21 cellular contexts compared by ENCODE assay signal in the genomic region with DNA sequence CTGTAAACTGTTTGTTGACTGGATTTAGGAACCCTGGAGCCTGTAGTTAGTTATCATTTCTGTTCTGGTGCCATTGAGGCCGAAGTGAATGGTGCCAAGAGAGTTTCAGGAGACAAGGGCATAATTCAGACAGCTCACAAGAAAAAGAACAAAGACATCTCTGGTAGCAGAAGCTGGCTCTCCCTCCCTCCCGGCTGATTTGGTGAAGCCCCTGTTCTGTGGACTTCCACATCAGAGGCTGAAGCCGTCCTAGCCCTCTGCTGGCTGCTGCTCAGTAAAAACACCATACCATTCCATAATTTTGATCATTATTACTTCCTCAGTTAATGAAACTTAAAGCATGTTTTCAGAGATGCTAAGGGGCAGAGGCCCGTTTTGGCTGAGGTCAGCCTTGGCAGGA.
A peak's percentile ranks its signal among the peaks of the same experiment; 100 is the strongest.
DNase-seq lines count a peak whose midpoint lies in the region; ATAC-seq, FAIRE-seq and TF ChIP-seq lines count a peak whose summit lies in the region.
"Had no signal": no experiment of that assay in that cellular context is flagged by ENCODE, and none has a peak within 500 bp of the region (broad histone marks: within the 10 kb centered on the region; RNA-seq: fewer than 3 reads in every experiment).

No MANE protein-coding gene starts in this region.

- H4K8ac ChIP-seq in H1 (ENCODE audit: extremely low read depth, insufficient read depth, low read length) (no peak overlapping the region), mesendoderm (ENCODE audit: low read depth, low read length) (no peak overlapping the region)

- DNase-seq in H1 (ENCODE audit: low read depth in 1 of 2, low spot score in 2 of 2): no peak
- DNase-seq in mesendoderm: peak; percentile 33
- no peak for DNase-seq in tibial nerve (ENCODE audit: low spot score in 2 of 2)
- DNase-seq in vagina (ENCODE audit: extremely low spot score in 2 of 2): no peak
- no peak for DNase-seq in DMS114 treated with DMSO at 0.1 percent for 48 hours (lab: John Stamatoyannopoulos, UW; ENCODE audit: unreplicated experiment)
- DNase-seq: activated CD4-positive, alpha-beta T cell treated with anti-CD3 and anti-CD28 coated beads, Interleukin-2, amount 10 ng/mL, durations not matched to agents 24 days and 14 days; activated CD8-positive, alpha-beta memory T cell treated with anti-CD3 and anti-CD28 coated beads, Interleukin-2, amount 10 ng/mL, durations not matched to agents 7 days and 5 days; effector memory CD4-positive, alpha-beta T cell; NCI-H1694 treated with DMSO at 0.1 percent for 48 hours; NCI-H345; Peyer's patch; SJCRH30; testis had no signal

- no peak for ATAC-seq in HG02588 (IDR thresholded peaks at IDR 0.05; ENCODE audit: unreplicated experiment)
- ATAC-seq: activated CD8-positive, alpha-beta memory T cell treated with anti-CD3 and anti-CD28 coated beads, Interleukin-2, amount 10 ng/mL, durations not matched to agents 7 days and 5 days; activated naive CD4-positive, alpha-beta T cell treated with anti-CD3 and anti-CD28 coated beads, Interleukin-2, amount 50 U/mL, for 72 hours; GM12878; left lobe of liver; natural killer cell treated with Interleukin-12 subunit alpha and Interleukin-12 subunit beta and Interleukin-15 and Interleukin-18, amount 100 ng/mL, for 72 hours had no signal

- intact Hi-C loops in vagina (cut with DNase I): no loop called here

- H2BK5ac ChIP-seq in H1 (ENCODE audit: low read depth, low read length): no peak overlapping the region
- H2BK5ac ChIP-seq in mesendoderm (ENCODE audit: low read length): no peak overlapping the region

- no peak overlapping the region for H3K23ac ChIP-seq in H1 (ENCODE audit: insufficient read length)
- H3K23ac ChIP-seq in mesendoderm (ENCODE audit: low read length): no peak overlapping the region

- H4K91ac ChIP-seq in H1 (replicated peaks; ENCODE audit: insufficient read length, low read length): no peak overlapping the region

- H3K56ac ChIP-seq in H1 (replicated peaks; ENCODE audit: insufficient read length, low read depth, low read length) (no peak overlapping the region), mesendoderm (ENCODE audit: low read length) (no peak overlapping the region)

- H3K23me2 ChIP-seq in H1 (ENCODE audit: low read depth, low read length): no peaks in the 10 kb centered on the region; the same call in 1 of the 2 replicates

- H3K14ac ChIP-seq in H1 (ENCODE audit: insufficient read length): no peak overlapping the region

- peak; percentile 19 to 44; a peak in 2 of 4 replicates for TF ChIP-seq RAD21 in H1 (IDR thresholded peaks at IDR 0.05 in 1 of 2, conservative IDR thresholded peaks at IDR 0.05 in 1 of 2; ENCODE audit: low read depth in 2 of 2, low read length in 2 of 2)

- H3K4ac ChIP-seq in H1 (replicated peaks; ENCODE audit: insufficient read length, low read depth, low read length): no peak overlapping the region
- no peak overlapping the region for H3K4ac ChIP-seq in mesendoderm (ENCODE audit: low read depth, low read length)

- H3K79me1 ChIP-seq in H1 (ENCODE audit: low read depth, low read length) (no peaks in the 10 kb centered on the region), mesendoderm (ENCODE audit: low read length) (no peaks in the 10 kb centered on the region)

- H3K4me2 ChIP-seq in OCI-LY3 (ENCODE audit: low read length): no peak overlapping the region
- H3K4me2 ChIP-seq in H1 (ENCODE audit: insufficient read depth in 1 of 2, low read depth in 2 of 2, low read length in 2 of 2): no peak overlapping the region
- no peak overlapping the region for H3K4me2 ChIP-seq in mesendoderm (ENCODE audit: low read length)

- H3K4me3 ChIP-seq in OCI-LY3 (ENCODE audit: low read length): no peak overlapping the region
- H3K4me3 ChIP-seq in H1 (ENCODE audit: extremely low read depth in 1 of 4, insufficient read depth in 2 of 4, low read depth in 3 of 4, low read length in 4 of 4): no peak overlapping the region
- H3K4me3 ChIP-seq in mesendoderm (ENCODE audit: low read length): no peak overlapping the region
- no peak overlapping the region for H3K4me3 ChIP-seq in tibial nerve
- no peak overlapping the region for H3K4me3 ChIP-seq in vagina
- H3K4me3 ChIP-seq: ascending aorta, GM12878, Peyer's patch, prostate gland, SJCRH30, testis had no signal

- WGBS in H1 (ENCODE audit: extremely low coverage in 1 of 2, insufficient coverage in 1 of 2, insufficient read length in 1 of 2, insufficient replicate concordance in 2 of 2, low coverage in 1 of 2, low lambda C conversion rate in 2 of 2, missing lambda C conversion rate in 1 of 2), 2 experiments: 80% methylated on average over 4 of the region's 4 CpGs; no CpG with 5 or more reads in 1 of the 2 experiments
- no CpG with 5 or more reads among the region's 4 CpGs for WGBS in mesendoderm (ENCODE audit: extremely low coverage, insufficient coverage, low lambda C conversion rate)
- 27% methylated on average over 4 of the region's 4 CpGs for WGBS in tibial nerve, 2 donors

- H3K36me3 ChIP-seq in OCI-LY3 (replicated peaks; ENCODE audit: low read depth, low read length) (no peaks in the 10 kb centered on the region), H1 (ENCODE audit: control insufficient read depth in 2 of 4, insufficient read depth in 4 of 4, low read length in 3 of 4) (no peaks in the 10 kb centered on the region), mesendoderm (ENCODE audit: control insufficient read depth, insufficient read depth, low read length) (no peaks in the 10 kb centered on the region), tibial nerve (no peaks in the 10 kb centered on the region), vagina (no peaks in the 10 kb centered on the region)
- H3K36me3 ChIP-seq: ascending aorta, Peyer's patch, prostate gland, SJCRH30 had no signal

- H2BK12ac ChIP-seq in H1 (ENCODE audit: low read depth, low read length): no peak overlapping the region

- H3K18ac ChIP-seq in H1 (ENCODE audit: extremely low read depth, low read length) (no peak overlapping the region), mesendoderm (ENCODE audit: low read length) (no peak overlapping the region)

- H4K5ac ChIP-seq in H1 (ENCODE audit: insufficient read length, low read depth, low read length) (no peak overlapping the region), mesendoderm (ENCODE audit: low read length) (no peak overlapping the region)

- FAIRE-seq in H1 (lab: Jason Lieb, UNC): no peak
- FAIRE-seq: GM12878 had no signal

- TF ChIP-seq CTCF in OCI-LY3 (IDR thresholded peaks at IDR 0.05; ENCODE audit: low read depth, low read length): peak; percentile 20; the same call in 1 of the 2 replicates
- peak; percentile 21 to 34 (median 27) for TF ChIP-seq CTCF in H1 (IDR thresholded peaks at IDR 0.05; ENCODE audit: control extremely low read depth in 1 of 3, insufficient read depth in 1 of 3, low read depth in 1 of 3, low read length in 3 of 3)
- no peak for TF ChIP-seq CTCF in tibial nerve (IDR thresholded peaks at IDR 0.05)
- no peak for TF ChIP-seq CTCF in vagina (IDR thresholded peaks at IDR 0.05)

- CTCF ChIA-PET in H1 (lab: Charles Lee; ENCODE audit: partially characterized antibody): interaction anchor here (1.0 to 3.4 kb wide), 5 partner anchors 9 to 381 kb away, joined by 3 to 13 read pairs (median 6); no protein-coding TSS in a partner anchor

- H2BK120ac ChIP-seq in H1 (replicated peaks; ENCODE audit: low read depth, low read length): no peak overlapping the region
- no peak overlapping the region for H2BK120ac ChIP-seq in mesendoderm (ENCODE audit: low read depth, low read length)

- H4K20me1 ChIP-seq in OCI-LY3 (ENCODE audit: insufficient read depth, low read length) (no peaks in the 10 kb centered on the region), H1 (replicated peaks in 1 of 2; ENCODE audit: control insufficient read depth in 1 of 2, insufficient read depth in 2 of 2, low read length in 2 of 2) (no peaks in the 10 kb centered on the region)

- H3K27ac ChIP-seq in OCI-LY3 (ENCODE audit: low read length) (no peak overlapping the region), H1 (ENCODE audit: low read depth, low read length) (no peak overlapping the region), mesendoderm (ENCODE audit: low read depth, low read length) (no peak overlapping the region), tibial nerve (no peak overlapping the region), vagina (no peak overlapping the region)
- H3K27ac ChIP-seq: ascending aorta, Peyer's patch, prostate gland, SJCRH30, testis had no signal

- no peak overlapping the region for H2AFZ ChIP-seq in OCI-LY3 (ENCODE audit: low read depth, low read length)
- H2AFZ ChIP-seq in H1 (ENCODE audit: low read length): no peak overlapping the region

- H2BK20ac ChIP-seq in H1 (ENCODE audit: low read length): no peak overlapping the region

- H3K27me3 ChIP-seq in OCI-LY3 (ENCODE audit: low read depth, low read length) (peaks cover 9% of the 10 kb centered on the region; the same call in 1 of the 2 replicates), H1 (replicated peaks in 1 of 4; ENCODE audit: control insufficient read depth in 3 of 4, extremely low read depth in 1 of 4, insufficient read depth in 3 of 4, low read length in 3 of 4) (no peaks in the 10 kb centered on the region), mesendoderm (ENCODE audit: insufficient read depth, low read length, poor library complexity) (no peaks in the 10 kb centered on the region), tibial nerve (no peaks in the 10 kb centered on the region), vagina (no peaks in the 10 kb centered on the region)
- H3K27me3 ChIP-seq: ascending aorta, Peyer's patch, SJCRH30, testis had no signal

- POLR2A ChIA-PET in H1 (lab: Charles Lee; ENCODE audit: partially characterized antibody): no interaction called here

- no peak for TF ChIP-seq EP300 in H1 (IDR thresholded peaks at IDR 0.05; ENCODE audit: borderline replicate concordance in 1 of 2, low read depth in 2 of 2, low read length in 2 of 2)
- no peak for TF ChIP-seq EP300 in tibial nerve (IDR thresholded peaks at IDR 0.05)

- peaks cover 11% of the 10 kb centered on the region; the same call in 1 of the 2 replicates for H3K4me1 ChIP-seq in OCI-LY3 (ENCODE audit: low read length)
- H3K4me1 ChIP-seq in H1 (replicated peaks in 1 of 4; ENCODE audit: control insufficient read depth in 3 of 4, insufficient read depth in 4 of 4, low read length in 3 of 4): no peaks in the 10 kb centered on the region
- H3K4me1 ChIP-seq in mesendoderm (ENCODE audit: control insufficient read depth, low read depth, low read length): no peaks in the 10 kb centered on the region
- no peaks in the 10 kb centered on the region for H3K4me1 ChIP-seq in tibial nerve
- H3K4me1 ChIP-seq in vagina: no peaks in the 10 kb centered on the region
- H3K4me1 ChIP-seq: ascending aorta, Peyer's patch, prostate gland, SJCRH30, testis had no signal

- H3K9me3 ChIP-seq in OCI-LY3 (ENCODE audit: insufficient read depth, low read length) (no peaks in the 10 kb centered on the region), H1 (ENCODE audit: insufficient read depth in 2 of 2, low read depth in 1 of 2, low read length in 1 of 2) (no peaks in the 10 kb centered on the region), tibial nerve (no peaks in the 10 kb centered on the region), vagina (no peaks in the 10 kb centered on the region)
- H3K9me3 ChIP-seq: ascending aorta, Peyer's patch, prostate gland, SJCRH30, testis had no signal

- no peak overlapping the region for H2BK15ac ChIP-seq in H1 (ENCODE audit: low read length)
- no peak overlapping the region for H2BK15ac ChIP-seq in mesendoderm (replicated peaks; ENCODE audit: low read depth)

- H3K79me2 ChIP-seq in OCI-LY3 (ENCODE audit: low read length): no peaks in the 10 kb centered on the region
- H3K79me2 ChIP-seq in H1 (ENCODE audit: control insufficient read depth in 1 of 2, insufficient read depth in 2 of 2, low read length in 2 of 2): no peaks in the 10 kb centered on the region
- no peaks in the 10 kb centered on the region for H3K79me2 ChIP-seq in mesendoderm (ENCODE audit: control insufficient read depth, insufficient read depth, low read length)

- H3K9ac ChIP-seq in OCI-LY3 (ENCODE audit: low read length) (no peak overlapping the region), H1 (replicated peaks in 1 of 4; ENCODE audit: extremely low read depth in 1 of 4, low read depth in 3 of 4, low read length in 3 of 4) (no peak overlapping the region), mesendoderm (ENCODE audit: low read length) (no peak overlapping the region)

- H2AK5ac ChIP-seq in H1 (ENCODE audit: low read depth, low read length) (no peak overlapping the region), mesendoderm (ENCODE audit: low read length) (no peak overlapping the region)

- TF ChIP-seq POLR2A in H1 (IDR thresholded peaks at IDR 0.05; ENCODE audit: control extremely low read depth in 1 of 2, low read depth in 2 of 2, low read length in 2 of 2): no peak
- TF ChIP-seq POLR2A in tibial nerve (IDR thresholded peaks at IDR 0.05): no peak
- no peak for TF ChIP-seq POLR2A in vagina (IDR thresholded peaks at IDR 0.05)

Comparison
In these comparisons a context has a peak if more than half of its experiments do, and no peak if none do; other contexts are left out.
1. CTCF ChIP-seq: peak in OCI-LY3 (single experiment) and H1 (3 of 3); none in tibial nerve (0 of 5) and vagina (0 of 3).